ENCODE assay signal across 1 cellular context in the genomic region with DNA sequence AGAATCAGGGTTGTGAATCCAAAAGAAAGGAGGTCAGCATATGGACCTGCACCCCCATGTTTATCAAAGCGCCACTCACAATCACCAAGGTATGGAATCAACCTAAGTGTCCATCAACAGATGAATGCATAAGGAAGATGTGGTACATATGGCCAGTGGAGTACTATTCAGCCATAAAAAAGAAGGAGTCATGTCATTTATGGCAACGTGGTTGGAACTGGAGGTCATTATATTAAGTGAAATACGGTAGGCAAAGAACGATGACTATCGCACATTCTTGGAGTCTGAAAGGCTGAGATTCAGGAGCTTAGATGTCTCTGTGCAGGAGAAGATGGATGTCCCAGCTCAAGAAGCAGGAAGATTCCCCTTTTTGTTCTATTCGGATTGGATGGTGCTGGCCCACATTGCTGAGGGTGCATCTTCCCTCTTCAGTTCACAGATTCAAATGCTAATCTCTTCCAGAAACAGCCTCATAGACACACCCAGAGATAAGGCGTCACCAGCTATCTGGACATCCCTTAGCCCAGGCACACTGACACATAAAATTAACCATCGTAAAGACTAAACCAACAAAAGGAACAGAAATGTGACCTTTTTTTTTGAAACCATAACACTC.
A peak's percentile ranks its signal among the peaks of the same experiment; 100 is the strongest.
TF ChIP-seq lines count a peak whose summit lies in the region.

No MANE protein-coding gene starts in this region.

TF ChIP-seq in H1, 55 proteins besides CTCF, POLR2A, EP300 and RAD21 (continued from another document):
- TF ChIP-seq, protein P1, sequence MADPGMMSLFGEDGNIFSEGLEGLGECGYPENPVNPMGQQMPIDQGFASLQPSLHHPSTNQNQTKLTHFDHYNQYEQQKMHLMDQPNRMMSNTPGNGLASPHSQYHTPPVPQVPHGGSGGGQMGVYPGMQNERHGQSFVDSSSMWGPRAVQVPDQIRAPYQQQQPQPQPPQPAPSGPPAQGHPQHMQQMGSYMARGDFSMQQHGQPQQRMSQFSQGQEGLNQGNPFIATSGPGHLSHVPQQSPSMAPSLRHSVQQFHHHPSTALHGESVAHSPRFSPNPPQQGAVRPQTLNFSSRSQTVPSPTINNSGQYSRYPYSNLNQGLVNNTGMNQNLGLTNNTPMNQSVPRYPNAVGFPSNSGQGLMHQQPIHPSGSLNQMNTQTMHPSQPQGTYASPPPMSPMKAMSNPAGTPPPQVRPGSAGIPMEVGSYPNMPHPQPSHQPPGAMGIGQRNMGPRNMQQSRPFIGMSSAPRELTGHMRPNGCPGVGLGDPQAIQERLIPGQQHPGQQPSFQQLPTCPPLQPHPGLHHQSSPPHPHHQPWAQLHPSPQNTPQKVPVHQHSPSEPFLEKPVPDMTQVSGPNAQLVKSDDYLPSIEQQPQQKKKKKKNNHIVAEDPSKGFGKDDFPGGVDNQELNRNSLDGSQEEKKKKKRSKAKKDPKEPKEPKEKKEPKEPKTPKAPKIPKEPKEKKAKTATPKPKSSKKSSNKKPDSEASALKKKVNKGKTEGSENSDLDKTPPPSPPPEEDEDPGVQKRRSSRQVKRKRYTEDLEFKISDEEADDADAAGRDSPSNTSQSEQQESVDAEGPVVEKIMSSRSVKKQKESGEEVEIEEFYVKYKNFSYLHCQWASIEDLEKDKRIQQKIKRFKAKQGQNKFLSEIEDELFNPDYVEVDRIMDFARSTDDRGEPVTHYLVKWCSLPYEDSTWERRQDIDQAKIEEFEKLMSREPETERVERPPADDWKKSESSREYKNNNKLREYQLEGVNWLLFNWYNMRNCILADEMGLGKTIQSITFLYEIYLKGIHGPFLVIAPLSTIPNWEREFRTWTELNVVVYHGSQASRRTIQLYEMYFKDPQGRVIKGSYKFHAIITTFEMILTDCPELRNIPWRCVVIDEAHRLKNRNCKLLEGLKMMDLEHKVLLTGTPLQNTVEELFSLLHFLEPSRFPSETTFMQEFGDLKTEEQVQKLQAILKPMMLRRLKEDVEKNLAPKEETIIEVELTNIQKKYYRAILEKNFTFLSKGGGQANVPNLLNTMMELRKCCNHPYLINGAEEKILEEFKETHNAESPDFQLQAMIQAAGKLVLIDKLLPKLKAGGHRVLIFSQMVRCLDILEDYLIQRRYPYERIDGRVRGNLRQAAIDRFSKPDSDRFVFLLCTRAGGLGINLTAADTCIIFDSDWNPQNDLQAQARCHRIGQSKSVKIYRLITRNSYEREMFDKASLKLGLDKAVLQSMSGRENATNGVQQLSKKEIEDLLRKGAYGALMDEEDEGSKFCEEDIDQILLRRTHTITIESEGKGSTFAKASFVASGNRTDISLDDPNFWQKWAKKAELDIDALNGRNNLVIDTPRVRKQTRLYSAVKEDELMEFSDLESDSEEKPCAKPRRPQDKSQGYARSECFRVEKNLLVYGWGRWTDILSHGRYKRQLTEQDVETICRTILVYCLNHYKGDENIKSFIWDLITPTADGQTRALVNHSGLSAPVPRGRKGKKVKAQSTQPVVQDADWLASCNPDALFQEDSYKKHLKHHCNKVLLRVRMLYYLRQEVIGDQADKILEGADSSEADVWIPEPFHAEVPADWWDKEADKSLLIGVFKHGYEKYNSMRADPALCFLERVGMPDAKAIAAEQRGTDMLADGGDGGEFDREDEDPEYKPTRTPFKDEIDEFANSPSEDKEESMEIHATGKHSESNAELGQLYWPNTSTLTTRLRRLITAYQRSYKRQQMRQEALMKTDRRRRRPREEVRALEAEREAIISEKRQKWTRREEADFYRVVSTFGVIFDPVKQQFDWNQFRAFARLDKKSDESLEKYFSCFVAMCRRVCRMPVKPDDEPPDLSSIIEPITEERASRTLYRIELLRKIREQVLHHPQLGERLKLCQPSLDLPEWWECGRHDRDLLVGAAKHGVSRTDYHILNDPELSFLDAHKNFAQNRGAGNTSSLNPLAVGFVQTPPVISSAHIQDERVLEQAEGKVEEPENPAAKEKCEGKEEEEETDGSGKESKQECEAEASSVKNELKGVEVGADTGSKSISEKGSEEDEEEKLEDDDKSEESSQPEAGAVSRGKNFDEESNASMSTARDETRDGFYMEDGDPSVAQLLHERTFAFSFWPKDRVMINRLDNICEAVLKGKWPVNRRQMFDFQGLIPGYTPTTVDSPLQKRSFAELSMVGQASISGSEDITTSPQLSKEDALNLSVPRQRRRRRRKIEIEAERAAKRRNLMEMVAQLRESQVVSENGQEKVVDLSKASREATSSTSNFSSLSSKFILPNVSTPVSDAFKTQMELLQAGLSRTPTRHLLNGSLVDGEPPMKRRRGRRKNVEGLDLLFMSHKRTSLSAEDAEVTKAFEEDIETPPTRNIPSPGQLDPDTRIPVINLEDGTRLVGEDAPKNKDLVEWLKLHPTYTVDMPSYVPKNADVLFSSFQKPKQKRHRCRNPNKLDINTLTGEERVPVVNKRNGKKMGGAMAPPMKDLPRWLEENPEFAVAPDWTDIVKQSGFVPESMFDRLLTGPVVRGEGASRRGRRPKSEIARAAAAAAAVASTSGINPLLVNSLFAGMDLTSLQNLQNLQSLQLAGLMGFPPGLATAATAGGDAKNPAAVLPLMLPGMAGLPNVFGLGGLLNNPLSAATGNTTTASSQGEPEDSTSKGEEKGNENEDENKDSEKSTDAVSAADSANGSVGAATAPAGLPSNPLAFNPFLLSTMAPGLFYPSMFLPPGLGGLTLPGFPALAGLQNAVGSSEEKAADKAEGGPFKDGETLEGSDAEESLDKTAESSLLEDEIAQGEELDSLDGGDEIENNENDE (IDR thresholded peaks at IDR 0.05; ENCODE audit: insufficient replicate concordance, low read length), result peak; percentile 99
- no peak for TF ChIP-seq BACH1 (IDR thresholded peaks at IDR 0.05; ENCODE audit: low read length)
- peak; percentile 72; the same call in 1 of the 2 replicates for TF ChIP-seq KDM1A (IDR thresholded peaks at IDR 0.05; ENCODE audit: borderline replicate concordance, low read length)
- peak; percentile 82 for TF ChIP-seq MAFK (IDR thresholded peaks at IDR 0.05; ENCODE audit: low read depth, low read length)
- no peak for TF ChIP-seq TEAD4 (IDR thresholded peaks at IDR 0.05; ENCODE audit: low read depth, low read length)
